ENCODE assay signal across 23 cellular contexts in genomic region chr11:28223577-28223976, GRCh38.
A peak's percentile ranks its signal among the peaks of the same experiment; 100 is the strongest.
DNase-seq lines count a peak whose midpoint lies in the region; ATAC-seq and TF ChIP-seq lines count a peak whose summit lies in the region.
"Had no signal": no experiment of that assay in that cellular context is flagged by ENCODE, and none has a peak within 500 bp of the region (broad histone marks: within the 10 kb centered on the region; RNA-seq: fewer than 3 reads in every experiment).

No MANE protein-coding gene starts in this region.

- ATAC-seq in GM18498 (IDR thresholded peaks at IDR 0.05; ENCODE audit: unreplicated experiment) = peak; percentile 73
- peak; percentile 91 for ATAC-seq in GM19395 (IDR thresholded peaks at IDR 0.05; ENCODE audit: unreplicated experiment)
- peak; percentile 55 for ATAC-seq in HG02610 (IDR thresholded peaks at IDR 0.05; ENCODE audit: unreplicated experiment)
- peak; percentile 51 for ATAC-seq in HG03280 (IDR thresholded peaks at IDR 0.05; ENCODE audit: unreplicated experiment)
- ATAC-seq: activated CD4-positive, CD25-positive, alpha-beta regulatory T cell treated with anti-CD3 and anti-CD28 coated beads, Interleukin-2, amount 50 U/mL, for 24 hours; activated CD8-positive, alpha-beta memory T cell treated with anti-CD3 and anti-CD28 coated beads, Interleukin-2, amount 10 ng/mL, durations not matched to agents 7 days and 5 days; HCT116; mucosa of descending colon had no signal

- H3K4me3 ChIP-seq in breast epithelium (no peak overlapping the region), left ventricle myocardium inferior (no peak overlapping the region)
- H3K4me3 ChIP-seq: MG63, mucosa of descending colon, right atrium auricular region had no signal

- no peak for TF ChIP-seq POLR2A in breast epithelium (IDR thresholded peaks at IDR 0.05)

- H3K27ac ChIP-seq in breast epithelium (no peak overlapping the region), left ventricle myocardium inferior (replicated peaks) (no peak overlapping the region)
- H3K27ac ChIP-seq: neutrophil, right atrium auricular region had no signal

- H3K9me3 ChIP-seq in breast epithelium (no peaks in the 10 kb centered on the region), left ventricle myocardium inferior (replicated peaks) (no peaks in the 10 kb centered on the region)
- H3K9me3 ChIP-seq: mucosa of descending colon, neutrophil, right atrium auricular region had no signal

- H3K36me3 ChIP-seq in breast epithelium = no peaks in the 10 kb centered on the region
- H3K36me3 ChIP-seq in left ventricle myocardium inferior = no peaks in the 10 kb centered on the region
- H3K36me3 ChIP-seq: MG63, neutrophil, right atrium auricular region had no signal

- intact Hi-C loops in breast epithelium (cut with DNase I; ENCODE audit: low total_unique reads) (no loop called here), left ventricle myocardium inferior (cut with micrococcal nuclease) (no loop called here)

- H3K4me1 ChIP-seq in breast epithelium (no peaks in the 10 kb centered on the region), left ventricle myocardium inferior (no peaks in the 10 kb centered on the region)
- H3K4me1 ChIP-seq: right atrium auricular region had no signal

- no peak for TF ChIP-seq CTCF in breast epithelium (IDR thresholded peaks at IDR 0.05)
- TF ChIP-seq CTCF in left ventricle myocardium inferior (IDR thresholded peaks at IDR 0.05; ENCODE audit: borderline replicate concordance) = no peak

- H3K27me3 ChIP-seq in breast epithelium (no peaks in the 10 kb centered on the region), left ventricle myocardium inferior (ENCODE audit: low read depth) (no peaks in the 10 kb centered on the region)
- H3K27me3 ChIP-seq: MG63, neutrophil, right atrium auricular region had no signal

- DNase-seq in breast epithelium (ENCODE audit: low spot score in 2 of 2) = no peak
- DNase-seq in KG1 (lab: John Stamatoyannopoulos, UW) = no peak
- DNase-seq in left ventricle myocardium inferior = no peak
- no peak for DNase-seq in NCI-H345 treated with DMSO at 0.1 percent for 48 hours (lab: John Stamatoyannopoulos, UW; ENCODE audit: unreplicated experiment)
- DNase-seq: activated CD8-positive, alpha-beta memory T cell treated with anti-CD3 and anti-CD28 coated beads, Interleukin-2, amount 10 ng/mL, durations not matched to agents 7 days and 5 days; activated effector memory CD4-positive, alpha-beta T cell treated with anti-CD3 and anti-CD28 coated beads, Interleukin-2, amount 50 U/mL, for 16 hours; CD4-positive, alpha-beta T cell; DND-41; endodermal cell; MG63; mucosa of descending colon; NCI-H1694 treated with DMSO at 0.1 percent for 48 hours; NCI-H510A; SIG-M5; substantia nigra had no signal
